11 cellular contexts compared by ENCODE assay signal in the genomic region with DNA sequence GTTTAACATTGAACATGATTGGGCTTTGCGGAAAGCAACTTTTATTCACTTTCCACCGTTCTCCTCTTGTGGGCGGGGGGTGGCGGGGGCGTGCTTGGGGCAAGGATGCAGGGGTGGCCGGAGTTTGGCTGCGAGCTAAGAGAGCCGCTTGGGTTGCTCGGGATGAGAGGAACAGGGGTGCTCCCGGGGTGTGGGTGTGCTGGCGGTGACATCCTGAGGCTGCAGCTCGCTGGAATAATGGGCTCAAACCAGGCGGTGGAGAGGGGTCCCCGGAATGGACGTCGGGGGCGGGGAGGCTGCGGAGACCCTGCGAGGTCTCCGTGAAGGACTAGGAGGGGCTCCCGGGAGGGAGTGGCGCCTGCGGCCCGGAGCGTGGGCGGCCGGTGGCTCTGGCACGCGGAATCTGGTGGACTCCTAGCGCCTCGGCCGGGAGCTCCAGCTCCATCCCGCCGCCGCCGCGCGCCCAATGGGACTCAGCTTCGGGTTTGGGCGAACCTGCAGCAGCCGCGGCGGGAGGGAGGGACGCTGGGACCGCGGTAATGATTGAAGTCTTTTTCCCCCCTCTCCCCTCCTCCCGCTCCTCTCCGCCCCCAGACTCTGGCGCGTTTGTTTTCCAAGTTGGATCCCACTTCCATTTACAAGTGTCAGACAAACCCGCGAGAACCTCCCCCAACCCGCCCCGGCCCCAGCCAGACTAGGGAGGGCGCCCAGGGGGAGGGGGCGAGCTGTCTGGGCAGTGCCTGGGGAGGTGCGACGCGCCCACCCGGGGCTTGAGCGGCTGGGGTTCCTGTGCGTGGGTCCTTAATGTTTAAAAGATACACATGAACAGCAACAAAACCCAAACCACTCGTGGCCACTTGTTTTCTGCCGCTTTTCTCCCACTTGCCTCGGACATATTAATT. TPM values are rescaled to one million over a fixed set of nuclear protein-coding genes. Genes with fewer than 3 reads are reported as not detected.
DNase-seq lines count a peak whose midpoint lies in the region; ATAC-seq, FAIRE-seq and TF ChIP-seq lines count a peak whose summit lies in the region.
"Had no signal": no experiment of that assay in that cellular context is flagged by ENCODE, and none has a peak within 500 bp of the region (broad histone marks: within the 10 kb centered on the region; RNA-seq: fewer than 3 reads in every experiment).

No MANE protein-coding gene starts in this region.

- H3K9me3 Mint-ChIP-seq in WTC11: no peaks in the 10 kb centered on the region

- peak; percentile 20 for ATAC-seq in WTC11
- ATAC-seq in gastrocnemius medialis: no peak
- no peak for ATAC-seq in HG03139 (IDR thresholded peaks at IDR 0.05; ENCODE audit: unreplicated experiment)
- ATAC-seq in GM21515 (IDR thresholded peaks at IDR 0.05; ENCODE audit: unreplicated experiment): no peak

- no peak overlapping the region; the same call in 1 of the 2 replicates for H3K27ac Mint-ChIP-seq in WTC11

- H3K27me3 Mint-ChIP-seq in WTC11 (ENCODE audit: low read depth): peaks cover 48% of the 10 kb centered on the region

- no peaks in the 10 kb centered on the region for H3K36me3 Mint-ChIP-seq in WTC11

- TF ChIP-seq CTCF in WTC11 (IDR thresholded peaks at IDR 0.05) (no peak), gastrocnemius medialis (IDR thresholded peaks at IDR 0.05 in 4 of 5, conservative IDR thresholded peaks at IDR 0.05 in 1 of 5) (no peak)

- H3K27ac ChIP-seq in gastrocnemius medialis (no peak overlapping the region), small intestine (ENCODE audit: low read depth in 1 of 2, low read length in 1 of 2) (no peak overlapping the region)

- 2 to 7% (median 2%) methylated on average over 41 to 65 of the region's 65 CpGs for WGBS in small intestine, 3 donors

- FAIRE-seq in small intestine (lab: Jason Lieb, UNC): no peak
- FAIRE-seq: colon had no signal

- H3K4me3 Mint-ChIP-seq in WTC11: peak overlapping the region; percentile 94

- H3K9me3 ChIP-seq in gastrocnemius medialis (no peaks in the 10 kb centered on the region), small intestine (ENCODE audit: control insufficient read depth, low read depth) (no peaks in the 10 kb centered on the region)

- peaks cover 62% of the 10 kb centered on the region for H3K4me1 Mint-ChIP-seq in WTC11

- POLR2A ChIA-PET in WTC11 (lab: Charles Lee): interaction anchor here (0.6 to 1.1 kb wide), 3 partner anchors 11 to 1295 kb away, joined by 3 to 4 read pairs (median 3); no protein-coding TSS in a partner anchor

- H3K27me3 ChIP-seq in H7 (ENCODE audit: control insufficient read depth, insufficient read depth, low read length): peaks cover 35% of the 10 kb centered on the region
- H3K27me3 ChIP-seq in gastrocnemius medialis: peaks cover 58 to 78% (median 63%) of the 10 kb centered on the region in 3 donors
- H3K27me3 ChIP-seq in small intestine (ENCODE audit: control insufficient read depth in 2 of 2, insufficient read depth in 2 of 2, low read length in 2 of 2): peaks cover 19 to 30% of the 10 kb centered on the region in 2 donors

- H3K4me3 ChIP-seq in H7 (ENCODE audit: insufficient read depth, low read depth, low read length) (peak overlapping the region; percentile 58), iPS-11a (ENCODE audit: low read depth, low read length) (peak overlapping the region; percentile 83), gastrocnemius medialis (peak overlapping the region; percentile 53 to 56 (median 54)), small intestine (ENCODE audit: low read depth in 1 of 2, low read length in 2 of 2) (no peak overlapping the region)

- peaks cover 6 to 15% of the 10 kb centered on the region in 2 donors for H3K4me1 ChIP-seq in gastrocnemius medialis
- H3K4me1 ChIP-seq in small intestine (ENCODE audit: control insufficient read depth in 2 of 2, insufficient read depth in 1 of 2, low read depth in 1 of 2, low read length in 1 of 2): peaks cover 0 to 3% of the 10 kb centered on the region in 2 donors

- CTCF ChIA-PET in WTC11 (lab: Charles Lee): interaction anchor here (0.7 to 2.0 kb wide), 13 partner anchors 14 to 660 kb away, joined by 3 to 14 read pairs (median 5); no protein-coding TSS in a partner anchor

- DNase-seq in H7 (peak; percentile 82), WTC11 (ENCODE audit: low spot score) (peak; percentile 79), gastrocnemius medialis (no peak), NCI-H1436 treated with DMSO at 0.1 percent for 48 hours (lab: John Stamatoyannopoulos, UW) (no peak), small intestine (no peak)
- DNase-seq: stimulated activated CD4-positive, alpha-beta T cell treated with anti-CD3 and anti-CD28 coated beads, Interleukin-15, amount 100 ng/mL, for 24 hours; T-helper 9 cell had no signal

- intact Hi-C loops in gastrocnemius medialis (cut with DNase I; ENCODE audit: low total_unique reads): no loop called here

- in situ Hi-C loops in gastrocnemius medialis (cut with MboI; ENCODE audit: low sequenced_read_pairs in 4 of 4): no loop called here

- no peaks in the 10 kb centered on the region for H3K36me3 ChIP-seq in H7 (replicated peaks; ENCODE audit: control insufficient read depth, insufficient read depth, low read length)
- no peaks in the 10 kb centered on the region for H3K36me3 ChIP-seq in gastrocnemius medialis
- no peaks in the 10 kb centered on the region for H3K36me3 ChIP-seq in small intestine (ENCODE audit: control insufficient read depth in 2 of 2, insufficient read depth in 2 of 2, low read length in 2 of 2)

- no peak for TF ChIP-seq POLR2A in gastrocnemius medialis (IDR thresholded peaks at IDR 0.05)

TF ChIP-seq in WTC11, 78 proteins besides CTCF, POLR2A, EP300 and RAD21 (continues in another document):
- TF ChIP-seq ZNF281 (CRISPR knock-in tag; IDR thresholded peaks at IDR 0.05) (0 out of 2 replicates have a peak, but pooled peaks have one; percentile 35), SMAD3 (CRISPR knock-in tag; IDR thresholded peaks at IDR 0.05; ENCODE audit: borderline replicate concordance) (no peak), ARID4B (CRISPR knock-in tag; IDR thresholded peaks at IDR 0.05; ENCODE audit: borderline replicate concordance) (peak; percentile 32; the same call in 1 of the 2 replicates)
- TF ChIP-seq, protein P1, sequence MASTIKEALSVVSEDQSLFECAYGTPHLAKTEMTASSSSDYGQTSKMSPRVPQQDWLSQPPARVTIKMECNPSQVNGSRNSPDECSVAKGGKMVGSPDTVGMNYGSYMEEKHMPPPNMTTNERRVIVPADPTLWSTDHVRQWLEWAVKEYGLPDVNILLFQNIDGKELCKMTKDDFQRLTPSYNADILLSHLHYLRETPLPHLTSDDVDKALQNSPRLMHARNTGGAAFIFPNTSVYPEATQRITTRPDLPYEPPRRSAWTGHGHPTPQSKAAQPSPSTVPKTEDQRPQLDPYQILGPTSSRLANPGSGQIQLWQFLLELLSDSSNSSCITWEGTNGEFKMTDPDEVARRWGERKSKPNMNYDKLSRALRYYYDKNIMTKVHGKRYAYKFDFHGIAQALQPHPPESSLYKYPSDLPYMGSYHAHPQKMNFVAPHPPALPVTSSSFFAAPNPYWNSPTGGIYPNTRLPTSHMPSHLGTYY (CRISPR knock-in tag; IDR thresholded peaks at IDR 0.05): no peak

RNA-seq across cellular contexts. Expression of gene FAT3, which starts 2.0 kb away (rescaled TPM):
- 8.5 and 10.7 TPM in 2 replicates for total RNA-seq in H7 (2014; rRNA removed; shearing (Covaris generic))
- total RNA-seq in WTC11 (2021): 25.3 to 30.9 TPM (median 25.8 TPM) in 3 replicates
- total RNA-seq in gastrocnemius medialis: 1 to 10 TPM in 1 of 4 donors, under 1 TPM in 3; 0.15 to 1.4 (median 0.44) TPM
- polyA plus RNA-seq in small intestine: under 1 TPM in 1 of 3 donors, not detected in 2; 0.01 TPM

Comparison
In these comparisons a context has a peak if more than half of its experiments do, and no peak if none do; other contexts are left out.
1. DNase-seq: peak in H7 (single experiment) and WTC11 (single experiment); none in gastrocnemius medialis (0 of 2), NCI-H1436 treated with DMSO at 0.1 percent for 48 hours (single experiment) and small intestine (single experiment).
2. H3K4me3 ChIP-seq: peak in H7 (single experiment), iPS-11a (single experiment) and gastrocnemius medialis (4 of 4); none in small intestine (0 of 2).